Comparison of ENCODE assay signal across 17 cellular contexts in genomic region chr1:11942280-11942679, GRCh38. TPM values are rescaled to one million over a fixed set of nuclear protein-coding genes. Genes with fewer than 3 reads are reported as not detected.
DNase-seq lines count a peak whose midpoint lies in the region; ATAC-seq and TF ChIP-seq lines count a peak whose summit lies in the region.
"Had no signal": no experiment of that assay in that cellular context is flagged by ENCODE, and none has a peak within 500 bp of the region (broad histone marks: within the 10 kb centered on the region; RNA-seq: fewer than 3 reads in every experiment).

No MANE protein-coding gene starts in this region.

- peaks cover 0 to 2% (median 0%) of the 10 kb centered on the region in 5 experiments for H3K9me3 Mint-ChIP-seq in brain
- H3K9me3 Mint-ChIP-seq: CD8-positive, alpha-beta T cell had no signal

- no peak overlapping the region for H2BK15ac ChIP-seq in IMR-90 (ENCODE audit: low read depth, low read length)

- H3K79me1 ChIP-seq in IMR-90 (ENCODE audit: low read depth in 1 of 2, low read length in 2 of 2) (peaks cover 22 to 77% of the 10 kb centered on the region in 2 experiments), trophoblast cell (ENCODE audit: low read length) (no peaks in the 10 kb centered on the region)

- H3K23ac ChIP-seq in IMR-90 (ENCODE audit: low read depth, low read length) = no peak overlapping the region
- H3K23ac ChIP-seq in trophoblast cell (ENCODE audit: low read length) = no peak overlapping the region

- in situ Hi-C loops in IMR-90 (cut with MboI; ENCODE audit: low sequenced_read_pairs) = no loop called here

- peaks cover 39% of the 10 kb centered on the region for H3K4me1 Mint-ChIP-seq in brain

- no peak for TF ChIP-seq POLR2A in IMR-90 (IDR thresholded peaks at IDR 0.05; ENCODE audit: low read depth, low read length)

- no peak overlapping the region for H3K4ac ChIP-seq in IMR-90 (ENCODE audit: low read depth, low read length)
- H3K4ac ChIP-seq in trophoblast cell (ENCODE audit: low read depth, low read length) = no peak overlapping the region

- H3K4me1 ChIP-seq in A673 (ENCODE audit: insufficient read depth, low read length, poor library complexity, severe bottlenecking) (peaks cover 19% of the 10 kb centered on the region), IMR-90 (ENCODE audit: control insufficient read depth, insufficient read depth, low read length) (peaks cover 9% of the 10 kb centered on the region), trophoblast cell (ENCODE audit: control insufficient read depth in 1 of 2, insufficient read depth in 2 of 2, low read length in 2 of 2) (peaks cover 15 to 20% of the 10 kb centered on the region in 2 experiments)

- no peak overlapping the region for H2AFZ ChIP-seq in IMR-90 (replicated peaks; ENCODE audit: low read length, poor library complexity)
- H2AFZ ChIP-seq in trophoblast cell (ENCODE audit: insufficient read depth, low read length, poor library complexity) = no peak overlapping the region

- BruUV-seq in A673 (replicated peaks; lab: Mats Ljungman, UMichigan) = no TSS peak
- BruUV-seq in IMR-90 (replicated peaks; lab: Mats Ljungman, UMichigan) = no TSS peak

- H3K79me2 ChIP-seq in trophoblast cell (ENCODE audit: control insufficient read depth, insufficient read depth, low read length, poor library complexity) = no peaks in the 10 kb centered on the region

- H4K91ac ChIP-seq in IMR-90 (ENCODE audit: insufficient read depth, low read depth, low read length) = no peak overlapping the region
- H4K91ac ChIP-seq in trophoblast cell (ENCODE audit: low read depth, low read length) = no peak overlapping the region

- CTCF ChIA-PET in A673 (lab: Charles Lee) = no interaction called here
- CTCF ChIA-PET in IMR-90 (lab: Yijun Ruan, JAX) = no interaction called here

- H3K9me3 ChIP-seq in A673 (ENCODE audit: low read depth, low read length, poor library complexity, severe bottlenecking) (no peaks in the 10 kb centered on the region), IMR-90 (ENCODE audit: control insufficient read depth, insufficient read depth, low read length) (peaks cover 4% of the 10 kb centered on the region; the same call in 1 of the 2 replicates), trophoblast cell (ENCODE audit: insufficient read depth, low read depth, low read length) (no peaks in the 10 kb centered on the region)

- H2AK5ac ChIP-seq in IMR-90 (ENCODE audit: low read depth, low read length) = no peak overlapping the region
- H2AK5ac ChIP-seq in trophoblast cell (ENCODE audit: low read length) = peak overlapping the region; percentile 14

- peaks cover 22% of the 10 kb centered on the region for H3K36me3 Mint-ChIP-seq in brain
- H3K36me3 Mint-ChIP-seq: CD8-positive, alpha-beta T cell had no signal

- H3K4me2 ChIP-seq in IMR-90 (ENCODE audit: low read depth, low read length) = no peak overlapping the region
- H3K4me2 ChIP-seq in trophoblast cell (ENCODE audit: low read length) = no peak overlapping the region

- H3K18ac ChIP-seq in IMR-90 (ENCODE audit: low read depth, low read length) = no peak overlapping the region
- no peak overlapping the region for H3K18ac ChIP-seq in trophoblast cell (ENCODE audit: low read length)

- intact Hi-C loops in A673 (cut with micrococcal nuclease; ENCODE audit: unreplicated experiment) (no loop called here), IMR-90 (cut with micrococcal nuclease) (no loop called here)

- H4K20me1 ChIP-seq in IMR-90 (ENCODE audit: insufficient read depth, low read length) = peaks cover 38% of the 10 kb centered on the region

- H2BK120ac ChIP-seq in IMR-90 (ENCODE audit: low read depth, low read length) (no peak overlapping the region), trophoblast cell (ENCODE audit: insufficient read depth, low read length, poor library complexity) (no peak overlapping the region)

- no peak overlapping the region for H2BK5ac ChIP-seq in IMR-90 (ENCODE audit: low read depth, low read length, poor library complexity, severe bottlenecking)
- no peak overlapping the region for H2BK5ac ChIP-seq in trophoblast cell (ENCODE audit: low read depth, low read length, poor library complexity)

- H3K36me3 ChIP-seq in A673 (ENCODE audit: insufficient read depth, low read length, poor library complexity, severe bottlenecking) (peaks cover 13% of the 10 kb centered on the region), IMR-90 (ENCODE audit: control insufficient read depth, insufficient read depth, low read length) (peaks cover 52% of the 10 kb centered on the region), trophoblast cell (ENCODE audit: control insufficient read depth in 1 of 2, insufficient read depth in 2 of 2, low read length in 2 of 2) (peaks cover 8 to 16% of the 10 kb centered on the region in 2 experiments), H7 (replicated peaks; ENCODE audit: control insufficient read depth, insufficient read depth, low read length) (peaks cover 2% of the 10 kb centered on the region)

- peak overlapping the region; percentile 90 for H2AK9ac ChIP-seq in IMR-90 (replicated peaks; ENCODE audit: low read depth, low read length, poor library complexity)

- H3K9ac ChIP-seq in IMR-90 (ENCODE audit: low read depth, low read length) (no peak overlapping the region), trophoblast cell (ENCODE audit: low read length) (no peak overlapping the region)

- H4K8ac ChIP-seq in IMR-90 (ENCODE audit: low read depth in 2 of 2, low read length in 2 of 2) = no peak overlapping the region
- H4K8ac ChIP-seq in trophoblast cell (ENCODE audit: low read depth, low read length) = no peak overlapping the region

- no peak for TF ChIP-seq RAD21 in IMR-90 (IDR thresholded peaks at IDR 0.05; ENCODE audit: low read length)

- H3K27ac Mint-ChIP-seq in brain = peak overlapping the region in 4 of 5 experiments; percentile 34 to 59 (median 40)
- H3K27ac Mint-ChIP-seq: CD8-positive, alpha-beta T cell had no signal

- POLR2A ChIA-PET in A673 (lab: Charles Lee; ENCODE audit: low non-redundant PET) = no interaction called here
- POLR2A ChIA-PET in IMR-90 (lab: Charles Lee; ENCODE audit: unreplicated experiment) = no interaction called here

- H3K27me3 ChIP-seq in A673 (replicated peaks; ENCODE audit: insufficient read depth, low read depth, low read length, poor library complexity) = no peaks in the 10 kb centered on the region
- H3K27me3 ChIP-seq in IMR-90 (ENCODE audit: control insufficient read depth, insufficient read depth, low read length) = no peaks in the 10 kb centered on the region
- H3K27me3 ChIP-seq in trophoblast cell (ENCODE audit: insufficient read depth, low read length) = no peaks in the 10 kb centered on the region
- H3K27me3 ChIP-seq in H7 (ENCODE audit: control insufficient read depth, insufficient read depth, low read length) = no peaks in the 10 kb centered on the region

- dilution Hi-C loops in IMR-90 (cut with HindIII; ENCODE audit: low sequenced_read_pairs, unreplicated experiment) = no loop called here

- H3K4me3 Mint-ChIP-seq in brain = no peak overlapping the region
- H3K4me3 Mint-ChIP-seq: CD14-positive monocyte; CD8-positive, alpha-beta T cell had no signal

- H3K14ac ChIP-seq in IMR-90 (replicated peaks; ENCODE audit: low read depth, low read length) (no peak overlapping the region), trophoblast cell (ENCODE audit: low read length) (no peak overlapping the region)

- DNase-seq in A673 (ENCODE audit: low spot score) = no peak
- no peak for DNase-seq in IMR-90
- no peak for DNase-seq in trophoblast cell
- no peak for DNase-seq in NCI-H2029 (lab: John Stamatoyannopoulos, UW)
- no peak for DNase-seq in H7
- DNase-seq in NAMALWA (ENCODE audit: low spot score) = no peak
- DNase-seq: CD8-positive, alpha-beta T cell; COR-L47; DMS153; DND-41; GDM1; GOT3; HCEC 1CT had no signal

- no peak overlapping the region for H4K5ac ChIP-seq in IMR-90 (ENCODE audit: low read depth, low read length)

- H3K4me3 ChIP-seq in A673 (ENCODE audit: low read depth, low read length, poor library complexity, severe bottlenecking) (no peak overlapping the region), IMR-90 (ENCODE audit: insufficient read depth, low read depth, low read length) (no peak overlapping the region), trophoblast cell (ENCODE audit: low read depth, low read length) (no peak overlapping the region), H7 (ENCODE audit: insufficient read depth, low read depth, low read length) (no peak overlapping the region)

- H3K27ac ChIP-seq in A673 (ENCODE audit: low read depth, low read length, poor library complexity, severe bottlenecking) (peak overlapping the region; percentile 8), IMR-90 (ENCODE audit: insufficient read depth, low read length) (no peak overlapping the region), trophoblast cell (ENCODE audit: low read depth, low read length) (no peak overlapping the region)
- H3K27ac ChIP-seq: HL-60 had no signal

- 60% methylated on average over 1 of the region's 4 CpGs; no CpG with 5 or more reads in 1 of the 2 experiments for WGBS in IMR-90 (ENCODE audit: extremely low coverage in 2 of 2, insufficient read length in 1 of 2), 2 experiments
- no CpG with 5 or more reads among the region's 4 CpGs for WGBS in trophoblast cell (ENCODE audit: extremely low coverage, insufficient coverage, insufficient read length)

- ATAC-seq in IMR-90 (ENCODE audit: low read depth) = no peak
- ATAC-seq in GM21423 (IDR thresholded peaks at IDR 0.05; ENCODE audit: unreplicated experiment) = no peak
- ATAC-seq: CD8-positive, alpha-beta T cell had no signal

- no peak for TF ChIP-seq CTCF in A673 (conservative IDR thresholded peaks at IDR 0.05; ENCODE audit: low read depth, low read length)
- TF ChIP-seq CTCF in IMR-90 (conservative IDR thresholded peaks at IDR 0.05; ENCODE audit: low read depth, low read length) = no peak
- TF ChIP-seq CTCF in brain (conservative IDR thresholded peaks at IDR 0.05) = no peak

- no peak overlapping the region for H4K12ac ChIP-seq in trophoblast cell (ENCODE audit: low read depth, low read length)

- no peaks in the 10 kb centered on the region for H3K27me3 Mint-ChIP-seq in brain

- no peak overlapping the region for H2BK20ac ChIP-seq in IMR-90 (ENCODE audit: low read depth, low read length)

- H2BK12ac ChIP-seq in trophoblast cell (ENCODE audit: low read length) = no peak overlapping the region

- H3K56ac ChIP-seq in IMR-90 (ENCODE audit: extremely low read depth, insufficient read depth, low read length) = no peak overlapping the region

- H3K9me1 ChIP-seq in IMR-90 (ENCODE audit: insufficient read depth, low read length) = peaks cover 13% of the 10 kb centered on the region

RNA-seq across cellular contexts. Expression of gene PLOD1, which starts 7.8 kb away (rescaled TPM):
- total RNA-seq in A673 (2021) (94.8 and 103 TPM in 2 replicates), IMR-90 (2012; rRNA removed) (236 and 283 TPM in 2 replicates)
- polyA plus RNA-seq in IMR-90 (2012; rRNA removed) (609 and 635 TPM in 2 replicates), brain (ENCODE audit: insufficient read depth, low read depth, low replicate concordance) (76.5 TPM)
- polyA plus RNA-seq in IMR-90 (2012; cell fraction: cytosol; rRNA removed) = 441 and 849 TPM in 2 replicates
- polyA plus RNA-seq in IMR-90 (2012; cell fraction: nucleus; rRNA removed; ENCODE audit: low replicate concordance) = 284 and 520 TPM in 2 replicates
- polyA plus RNA-seq in trophoblast cell (2013) = 109 and 118 TPM in 2 replicates
- total RNA-seq in H7 (2014; rRNA removed; shearing (Covaris generic)) = 90.7 and 103 TPM in 2 replicates

RNA-seq across cellular contexts. Expression of gene KIAA2013, which starts 16.1 kb away (rescaled TPM):
- total RNA-seq in A673 (2021) = 52.4 and 53.4 TPM in 2 replicates
- total RNA-seq in IMR-90 (2012; rRNA removed) = 39.4 and 42.5 TPM in 2 replicates
- polyA plus RNA-seq in IMR-90 (2012; rRNA removed) = 88.1 and 100 TPM in 2 replicates
- polyA plus RNA-seq in IMR-90 (2012; cell fraction: cytosol; rRNA removed) = 62.7 and 128 TPM in 2 replicates
- 28.7 and 70.2 TPM in 2 replicates for polyA plus RNA-seq in IMR-90 (2012; cell fraction: nucleus; rRNA removed; ENCODE audit: low replicate concordance)
- 84.2 TPM for polyA plus RNA-seq in brain (ENCODE audit: insufficient read depth, low read depth, low replicate concordance)
- polyA plus RNA-seq in trophoblast cell (2013) = 29.2 and 29.9 TPM in 2 replicates
- 105 and 113 TPM in 2 replicates for total RNA-seq in H7 (2014; rRNA removed; shearing (Covaris generic))

RNA-seq across cellular contexts. Expression of gene MFN2, which starts 38.0 kb away (rescaled TPM):
- total RNA-seq in A673 (2021) = 157 and 160 TPM in 2 replicates
- total RNA-seq in IMR-90 (2012; rRNA removed) = 76.4 and 84.2 TPM in 2 replicates
- polyA plus RNA-seq in IMR-90 (2012; rRNA removed) = 51.6 and 52.8 TPM in 2 replicates
- 33.4 and 38.2 TPM in 2 replicates for polyA plus RNA-seq in IMR-90 (2012; cell fraction: cytosol; rRNA removed)
- polyA plus RNA-seq in IMR-90 (2012; cell fraction: nucleus; rRNA removed; ENCODE audit: low replicate concordance) = 60.3 and 63.8 TPM in 2 replicates
- 82.1 TPM for polyA plus RNA-seq in brain (ENCODE audit: insufficient read depth, low read depth, low replicate concordance)
- polyA plus RNA-seq in trophoblast cell (2013) = 43.1 and 46.4 TPM in 2 replicates
- total RNA-seq in H7 (2014; rRNA removed; shearing (Covaris generic)) = 84.1 and 85.8 TPM in 2 replicates
